In the genomic region with DNA sequence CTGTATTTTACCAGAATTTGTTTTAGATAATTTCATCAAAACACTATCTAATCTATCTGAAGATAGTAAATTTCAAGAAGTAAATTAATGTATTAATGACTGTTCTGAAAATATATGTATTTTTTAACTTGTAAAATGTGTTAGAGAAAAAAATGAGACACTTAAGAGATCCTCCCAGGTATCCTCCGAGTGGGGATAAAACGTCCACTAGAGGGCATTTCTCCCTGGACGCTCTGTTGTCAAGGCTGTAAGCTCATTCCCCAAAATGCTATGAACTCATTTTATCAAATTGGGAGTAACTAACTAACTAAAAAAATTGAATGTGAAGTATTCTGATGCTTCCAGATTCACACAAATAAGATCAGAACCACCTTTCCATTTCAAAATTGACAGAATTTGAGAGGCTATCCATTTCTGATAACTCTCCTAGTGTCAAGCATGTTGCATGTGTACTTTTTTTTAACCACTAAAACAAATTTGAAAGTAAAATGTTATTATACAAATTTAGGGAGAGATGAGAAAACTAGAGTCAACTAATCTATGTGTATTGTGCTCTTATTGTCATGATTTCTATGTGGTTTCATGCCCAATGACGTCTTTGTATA, we compare ENCODE assay signal across 7 cellular contexts.
A peak's percentile ranks its signal among the peaks of the same experiment; 100 is the strongest.
DNase-seq lines count a peak whose midpoint lies in the region; ATAC-seq, FAIRE-seq and TF ChIP-seq lines count a peak whose summit lies in the region.

No MANE protein-coding gene starts in this region.

- H3K4me2 ChIP-seq in KMS-11: no peak overlapping the region

- no peak overlapping the region for H3K27ac Mint-ChIP-seq in activated naive CD8-positive, alpha-beta T cell treated with anti-CD3 and anti-CD28 coated beads for 36 hours

- TF ChIP-seq CTCF in KMS-11 (conservative IDR thresholded peaks at IDR 0.05; ENCODE audit: low read depth, low read length) (peak; percentile 48), upper lobe of left lung (IDR thresholded peaks at IDR 0.05) (peak; percentile 24 to 67 (median 46))

- H3K27ac ChIP-seq in KMS-11 (no peak overlapping the region), upper lobe of left lung (no peak overlapping the region)

- WGBS in upper lobe of left lung, 2 donors: 34 to 38% methylated on average over 4 of the region's 4 CpGs

- peak in 1 of 2 donors; percentile 58 for ATAC-seq in upper lobe of left lung (ENCODE audit: low FRiP score in 2 of 2)

- no peaks in the 10 kb centered on the region for H3K79me2 ChIP-seq in KMS-11 (ENCODE audit: insufficient read depth, low read depth)

- H3K9me3 ChIP-seq in upper lobe of left lung: no peaks in the 10 kb centered on the region

- H3K36me3 ChIP-seq in KMS-11 (ENCODE audit: insufficient read depth) (no peaks in the 10 kb centered on the region), upper lobe of left lung (no peaks in the 10 kb centered on the region)

- H3K4me3 Mint-ChIP-seq in activated naive CD8-positive, alpha-beta T cell treated with anti-CD3 and anti-CD28 coated beads for 36 hours: no peak overlapping the region

- TF ChIP-seq POLR2A in upper lobe of left lung (IDR thresholded peaks at IDR 0.05): no peak

- peak; percentile 83 for FAIRE-seq in GM19239 (lab: Jason Lieb, UNC)

- H2AFZ ChIP-seq in KMS-11 (ENCODE audit: low read depth): no peak overlapping the region

- H3K27me3 Mint-ChIP-seq in activated naive CD8-positive, alpha-beta T cell treated with anti-CD3 and anti-CD28 coated beads for 36 hours: peaks cover 20% of the 10 kb centered on the region

- DNase-seq in DMS53 (lab: John Stamatoyannopoulos, UW): peak; percentile 82
- no peak for DNase-seq in GM19239 (ENCODE audit: insufficient read length, low spot score)
- DNase-seq in activated naive CD8-positive, alpha-beta T cell treated with anti-CD3 and anti-CD28 coated beads for 36 hours: peak; percentile 1
- peak; percentile 7 for DNase-seq in iPS DF 4.7 (ENCODE audit: extremely low read depth, low spot score)
- no peak for DNase-seq in upper lobe of left lung
- DNase-seq in activated CD8-positive, alpha-beta memory T cell treated with anti-CD3 and anti-CD28 coated beads for 24 hours: no peak

- H3K4me1 Mint-ChIP-seq in activated naive CD8-positive, alpha-beta T cell treated with anti-CD3 and anti-CD28 coated beads for 36 hours: no peaks in the 10 kb centered on the region

- TF ChIP-seq EP300 in upper lobe of left lung (IDR thresholded peaks at IDR 0.05): no peak

- H3K9me3 Mint-ChIP-seq in activated naive CD8-positive, alpha-beta T cell treated with anti-CD3 and anti-CD28 coated beads for 36 hours: no peaks in the 10 kb centered on the region

- H3K4me3 ChIP-seq in KMS-11 (IDR thresholded peaks at IDR 0.05; ENCODE audit: insufficient read depth, low read depth, low read length) (no peak overlapping the region), upper lobe of left lung (no peak overlapping the region)

- no peaks in the 10 kb centered on the region for H3K36me3 Mint-ChIP-seq in activated naive CD8-positive, alpha-beta T cell treated with anti-CD3 and anti-CD28 coated beads for 36 hours

- H3K4me1 ChIP-seq in KMS-11 (ENCODE audit: low read depth, poor library complexity, severe bottlenecking) (no peaks in the 10 kb centered on the region), upper lobe of left lung (no peaks in the 10 kb centered on the region)

- no peak overlapping the region for H3K9ac ChIP-seq in KMS-11

- H3K27me3 ChIP-seq in KMS-11 (ENCODE audit: insufficient read depth, low read depth): no peaks in the 10 kb centered on the region
- no peaks in the 10 kb centered on the region for H3K27me3 ChIP-seq in upper lobe of left lung

- H4K20me1 ChIP-seq in KMS-11 (ENCODE audit: insufficient read depth): no peaks in the 10 kb centered on the region

Comparison
In these comparisons a context has a peak if more than half of its experiments do, and no peak if none do; other contexts are left out.
1. DNase-seq: peak in DMS53 (single experiment), activated naive CD8-positive, alpha-beta T cell treated with anti-CD3 and anti-CD28 coated beads for 36 hours (single experiment) and iPS DF 4.7 (single experiment); none in GM19239 (single experiment), upper lobe of left lung (0 of 2) and activated CD8-positive, alpha-beta memory T cell treated with anti-CD3 and anti-CD28 coated beads for 24 hours (single experiment).